ENCODE assay signal across 14 cellular contexts in genomic region chr11:119696378-119697157, GRCh38. TPM values are rescaled to one million over a fixed set of nuclear protein-coding genes. Genes with fewer than 3 reads are reported as not detected.
A peak's percentile ranks its signal among the peaks of the same experiment; 100 is the strongest.
DNase-seq lines count a peak whose midpoint lies in the region; ATAC-seq lines count a peak whose summit lies in the region.
"Had no signal": no experiment of that assay in that cellular context is flagged by ENCODE, and none has a peak within 500 bp of the region (broad histone marks: within the 10 kb centered on the region; RNA-seq: fewer than 3 reads in every experiment).

No MANE protein-coding gene starts in this region.

- in situ Hi-C loops in HAP-1 (cut with MboI; ENCODE audit: low sequenced_read_pairs), result no loop called here

- H3K18ac ChIP-seq in mesendoderm (ENCODE audit: low read length), result peak overlapping the region; percentile 19

- no peak overlapping the region for H3K27ac ChIP-seq in mesendoderm (ENCODE audit: low read depth, low read length)
- H3K27ac ChIP-seq: KMS-11 had no signal

- H3K4me1 ChIP-seq in mesendoderm (ENCODE audit: control insufficient read depth, low read depth, low read length) (peaks cover 13% of the 10 kb centered on the region), HAP-1 (no peaks in the 10 kb centered on the region)

- no peaks in the 10 kb centered on the region for H3K27me3 Mint-ChIP-seq in activated T-helper 17 cell treated with anti-CD3 and anti-CD28 coated beads, Interleukin-2, amount 50 U/mL, for 72 hours
- H3K27me3 Mint-ChIP-seq: activated naive CD8-positive, alpha-beta T cell treated with anti-CD3 and anti-CD28 coated beads for 36 hours had no signal

- no peak overlapping the region for H3K4me3 ChIP-seq in mesendoderm (ENCODE audit: low read length)
- H3K4me3 ChIP-seq in HAP-1, result no peak overlapping the region

- H2AK5ac ChIP-seq in mesendoderm (ENCODE audit: low read length), result no peak overlapping the region

- H2BK120ac ChIP-seq in mesendoderm (ENCODE audit: low read depth, low read length), result no peak overlapping the region

- H3K4me1 Mint-ChIP-seq in activated T-helper 17 cell treated with anti-CD3 and anti-CD28 coated beads, Interleukin-2, amount 50 U/mL, for 72 hours, result no peaks in the 10 kb centered on the region

- H3K4me3 Mint-ChIP-seq in activated T-helper 17 cell treated with anti-CD3 and anti-CD28 coated beads, Interleukin-2, amount 50 U/mL, for 72 hours, result no peak overlapping the region
- H3K4me3 Mint-ChIP-seq: activated naive CD8-positive, alpha-beta T cell treated with anti-CD3 and anti-CD28 coated beads for 36 hours had no signal

- H3K27me3 ChIP-seq in mesendoderm (ENCODE audit: insufficient read depth, low read length, poor library complexity), result no peaks in the 10 kb centered on the region
- no peaks in the 10 kb centered on the region for H3K27me3 ChIP-seq in HAP-1 (ENCODE audit: low read depth)

- no peak overlapping the region for H4K5ac ChIP-seq in mesendoderm (ENCODE audit: low read length)

- no peak for ATAC-seq in activated T-helper 17 cell treated with anti-CD3 and anti-CD28 coated beads, Interleukin-2, amount 50 U/mL, for 72 hours (replicated peaks)
- no peak for ATAC-seq in GM18858 (IDR thresholded peaks at IDR 0.05; ENCODE audit: unreplicated experiment)

- H3K27ac Mint-ChIP-seq in activated T-helper 17 cell treated with anti-CD3 and anti-CD28 coated beads, Interleukin-2, amount 50 U/mL, for 72 hours, result peak overlapping the region; percentile 17
- H3K27ac Mint-ChIP-seq: activated naive CD8-positive, alpha-beta T cell treated with anti-CD3 and anti-CD28 coated beads for 36 hours had no signal

- no CpG with 5 or more reads among the region's 19 CpGs for WGBS in mesendoderm (ENCODE audit: extremely low coverage, insufficient coverage, low lambda C conversion rate)

- H3K79me1 ChIP-seq in mesendoderm (ENCODE audit: low read length), result peaks cover 4% of the 10 kb centered on the region

- H3K23ac ChIP-seq in mesendoderm (ENCODE audit: low read length), result no peak overlapping the region

- H4K8ac ChIP-seq in mesendoderm (ENCODE audit: low read depth, low read length), result no peak overlapping the region

- DNase-seq in DMS153 treated with DMSO at 0.1 percent for 48 hours (lab: John Stamatoyannopoulos, UW; ENCODE audit: unreplicated experiment) (peak; percentile 45), NCI-H1105 (lab: John Stamatoyannopoulos, UW) (peak; percentile 96), mesendoderm (no peak), amygdala (lab: John Stamatoyannopoulos, UW) (no peak), HAP-1 (ENCODE audit: low spot score in 2 of 2) (no peak)
- no peak for DNase-seq in activated naive CD4-positive, alpha-beta T cell treated with Interleukin-2 at 50 U/mL for 16 hours
- DNase-seq: activated naive CD8-positive, alpha-beta T cell treated with anti-CD3 and anti-CD28 coated beads for 36 hours; AML-193; NCI-H2081 treated with DMSO at 0.1 percent for 48 hours; SHP77 treated with DMSO at 0.1 percent for 48 hours; stimulated activated naive CD4-positive, alpha-beta T cell had no signal

- H3K36me3 Mint-ChIP-seq in activated T-helper 17 cell treated with anti-CD3 and anti-CD28 coated beads, Interleukin-2, amount 50 U/mL, for 72 hours (ENCODE audit: low read depth), result no peaks in the 10 kb centered on the region
- H3K36me3 Mint-ChIP-seq: activated naive CD8-positive, alpha-beta T cell treated with anti-CD3 and anti-CD28 coated beads for 36 hours had no signal

- no peaks in the 10 kb centered on the region for H3K9me3 ChIP-seq in HAP-1

- peaks cover 4% of the 10 kb centered on the region for H3K79me2 ChIP-seq in mesendoderm (ENCODE audit: control insufficient read depth, insufficient read depth, low read length)

- H3K36me3 ChIP-seq in mesendoderm (ENCODE audit: control insufficient read depth, insufficient read depth, low read length) (no peaks in the 10 kb centered on the region), HAP-1 (replicated peaks) (no peaks in the 10 kb centered on the region)

- peak overlapping the region; percentile 1 for H3K4ac ChIP-seq in mesendoderm (ENCODE audit: low read depth, low read length)

- peak overlapping the region; percentile 30 for H3K56ac ChIP-seq in mesendoderm (ENCODE audit: low read length)

- no peak overlapping the region for H2BK5ac ChIP-seq in mesendoderm (ENCODE audit: low read length)

- no peaks in the 10 kb centered on the region for H3K9me3 Mint-ChIP-seq in activated T-helper 17 cell treated with anti-CD3 and anti-CD28 coated beads, Interleukin-2, amount 50 U/mL, for 72 hours
- H3K9me3 Mint-ChIP-seq: activated naive CD8-positive, alpha-beta T cell treated with anti-CD3 and anti-CD28 coated beads for 36 hours had no signal

- H3K4me2 ChIP-seq in mesendoderm (ENCODE audit: low read length), result no peak overlapping the region

- no peak overlapping the region for H3K9ac ChIP-seq in mesendoderm (ENCODE audit: low read length)
- H3K9ac ChIP-seq: KMS-11 had no signal

- H2BK15ac ChIP-seq in mesendoderm (replicated peaks; ENCODE audit: low read depth), result no peak overlapping the region

RNA-seq across cellular contexts. Expression of gene NECTIN1, which starts 32.4 kb away (rescaled TPM):
- total RNA-seq in activated T-helper 17 cell treated with anti-CD3 and anti-CD28 coated beads, Interleukin-2, amount 50 U/mL, for 72 hours, result 1 to 10 TPM in 1 of 2 donors, under 1 TPM in 1; 0.78 to 2.3 TPM
- polyA plus RNA-seq in mesendoderm (2013, experiment 1 of 2), result 30.2 TPM
- 30.5 TPM for polyA plus RNA-seq in mesendoderm (2013, experiment 2 of 2)

Comparison
In these comparisons a context has a peak if more than half of its experiments do, and no peak if none do; other contexts are left out.
1. DNase-seq: peak in DMS153 treated with DMSO at 0.1 percent for 48 hours (single experiment) and NCI-H1105 (single experiment); none in mesendoderm (single experiment), activated naive CD4-positive, alpha-beta T cell treated with Interleukin-2 at 50 U/mL for 16 hours (single experiment), amygdala (0 of 56) and HAP-1 (0 of 2).